In genomic region chr14:70776197-70776596, GRCh38 we compare ENCODE assay signal across 20 cellular contexts. TPM values are rescaled to one million over a fixed set of nuclear protein-coding genes. Genes with fewer than 3 reads are reported as not detected.
DNase-seq lines count a peak whose midpoint lies in the region; ATAC-seq, FAIRE-seq and TF ChIP-seq lines count a peak whose summit lies in the region.
"Had no signal": no experiment of that assay in that cellular context is flagged by ENCODE, and none has a peak within 500 bp of the region (broad histone marks: within the 10 kb centered on the region; RNA-seq: fewer than 3 reads in every experiment).

No MANE protein-coding gene starts in this region.

- H3K4me1 Mint-ChIP-seq in WTC11 (peaks cover 39% of the 10 kb centered on the region), CD14-positive monocyte (peaks cover 14% of the 10 kb centered on the region)
- peaks cover 5% of the 10 kb centered on the region for H3K4me1 Mint-ChIP-seq in activated naive CD4-positive, alpha-beta T cell treated with anti-CD3 and anti-CD28 coated beads for 36 hours (ENCODE audit: low read depth)

- peak; percentile 63 for FAIRE-seq in GM18507 (lab: Jason Lieb, UNC)

- intact Hi-C loops in activated naive CD4-positive, alpha-beta T cell treated with anti-CD3 and anti-CD28 coated beads for 36 hours (cut with micrococcal nuclease), result no loop called here
- intact Hi-C loops in CD14-positive monocyte (cut with micrococcal nuclease), result no loop called here

- DNase-seq in GM18507 (ENCODE audit: extremely low spot score, insufficient read length, low read depth) (peak; percentile 38), WTC11 (ENCODE audit: low spot score) (no peak), ecto neural progenitor cell (ENCODE audit: low spot score) (no peak), CD14-positive monocyte (ENCODE audit: low spot score) (no peak)
- no peak for DNase-seq in activated naive CD4-positive, alpha-beta T cell treated with anti-CD3 and anti-CD28 coated beads for 36 hours
- DNase-seq: activated naive CD8-positive, alpha-beta T cell treated with anti-CD3 and anti-CD28 coated beads, Interleukin-2, amount 10 ng/mL, durations not matched to agents 7 days and 5 days; CD4-positive, CD25-positive, alpha-beta regulatory T cell; DMS53; effector CD4-positive, alpha-beta T cell; erythroblast; foreskin keratinocyte; GF-D8; GOT3; NCI-H2171 treated with DMSO at 0.1 percent for 48 hours; NCI-H69; psoas muscle had no signal

- CTCF ChIA-PET in WTC11 (lab: Charles Lee), result no interaction called here
- CTCF ChIA-PET in activated naive CD4-positive, alpha-beta T cell treated with anti-CD3 and anti-CD28 coated beads for 36 hours (lab: Charles Lee), result no interaction called here

- H3K27me3 Mint-ChIP-seq in WTC11 (ENCODE audit: low read depth) (no peaks in the 10 kb centered on the region), CD14-positive monocyte (ENCODE audit: low read depth in 3 of 3) (peaks cover 1 to 13% (median 1%) of the 10 kb centered on the region in 3 donors)
- no peaks in the 10 kb centered on the region for H3K27me3 Mint-ChIP-seq in activated naive CD4-positive, alpha-beta T cell treated with anti-CD3 and anti-CD28 coated beads for 36 hours (ENCODE audit: low read depth)
- H3K27me3 Mint-ChIP-seq: activated naive CD8-positive, alpha-beta T cell treated with anti-CD3 and anti-CD28 coated beads, Interleukin-2, amount 10 ng/mL, durations not matched to agents 7 days and 5 days; CD4-positive, CD25-positive, alpha-beta regulatory T cell; stimulated activated memory B cell treated with anti-CD40 and anti-IgM and Interleukin-4, amounts not matched to agents 10 μg/mL and 1 μg/mL and 100 μg/mL, for 72 hours had no signal

- POLR2A ChIA-PET in WTC11 (lab: Charles Lee), result no interaction called here

- no peaks in the 10 kb centered on the region for H3K9me3 Mint-ChIP-seq in WTC11
- H3K9me3 Mint-ChIP-seq in activated naive CD4-positive, alpha-beta T cell treated with anti-CD3 and anti-CD28 coated beads for 36 hours, result no peaks in the 10 kb centered on the region
- H3K9me3 Mint-ChIP-seq in CD14-positive monocyte, result no peaks in the 10 kb centered on the region
- H3K9me3 Mint-ChIP-seq: activated naive CD8-positive, alpha-beta T cell treated with anti-CD3 and anti-CD28 coated beads, Interleukin-2, amount 10 ng/mL, durations not matched to agents 7 days and 5 days; activated T-helper 1 cell treated with anti-CD3 and anti-CD28 coated beads, Interleukin-12 subunit alpha, Interleukin-12 subunit beta, Interleukin-2, Interleukin-4 antibody, amounts not matched to agents 30 ng/mL and 10 ng/mL and 1 ng/mL, durations not matched to agents 14 hours and 24 hours and 36 hours; CD4-positive, CD25-positive, alpha-beta regulatory T cell; stimulated activated memory B cell treated with anti-CD40 and anti-IgM and Interleukin-4, amounts not matched to agents 10 μg/mL and 1 μg/mL and 100 μg/mL, for 72 hours had no signal

- TF ChIP-seq CTCF in WTC11 (IDR thresholded peaks at IDR 0.05) (no peak), CD14-positive monocyte (IDR thresholded peaks at IDR 0.05) (no peak)

- peak overlapping the region; percentile 17; the same call in 1 of the 2 replicates for H3K27ac Mint-ChIP-seq in WTC11
- H3K27ac Mint-ChIP-seq in activated naive CD4-positive, alpha-beta T cell treated with anti-CD3 and anti-CD28 coated beads for 36 hours, result no peak overlapping the region
- H3K27ac Mint-ChIP-seq in CD14-positive monocyte, result no peak overlapping the region
- H3K27ac Mint-ChIP-seq: activated naive CD8-positive, alpha-beta T cell treated with anti-CD3 and anti-CD28 coated beads, Interleukin-2, amount 10 ng/mL, durations not matched to agents 7 days and 5 days; activated T-helper 1 cell treated with anti-CD3 and anti-CD28 coated beads, Interleukin-12 subunit alpha, Interleukin-12 subunit beta, Interleukin-2, Interleukin-4 antibody, amounts not matched to agents 30 ng/mL and 10 ng/mL and 1 ng/mL, durations not matched to agents 14 hours and 24 hours and 36 hours; CD4-positive, CD25-positive, alpha-beta regulatory T cell; stimulated activated memory B cell treated with anti-CD40 and anti-IgM and Interleukin-4, amounts not matched to agents 10 μg/mL and 1 μg/mL and 100 μg/mL, for 72 hours had no signal

- H3K36me3 Mint-ChIP-seq in WTC11, result peaks cover 5% of the 10 kb centered on the region
- H3K36me3 Mint-ChIP-seq in activated naive CD4-positive, alpha-beta T cell treated with anti-CD3 and anti-CD28 coated beads for 36 hours (ENCODE audit: low read depth), result peaks cover 1% of the 10 kb centered on the region
- no peaks in the 10 kb centered on the region for H3K36me3 Mint-ChIP-seq in CD14-positive monocyte
- H3K36me3 Mint-ChIP-seq: activated naive CD8-positive, alpha-beta T cell treated with anti-CD3 and anti-CD28 coated beads, Interleukin-2, amount 10 ng/mL, durations not matched to agents 7 days and 5 days; CD4-positive, CD25-positive, alpha-beta regulatory T cell had no signal

- peak; percentile 75 for ATAC-seq in GM19455 (IDR thresholded peaks at IDR 0.05; ENCODE audit: unreplicated experiment)
- ATAC-seq in HG02759 (IDR thresholded peaks at IDR 0.05; ENCODE audit: unreplicated experiment), result peak; percentile 56
- ATAC-seq in WTC11, result no peak
- ATAC-seq: foreskin keratinocyte; psoas muscle; stimulated activated memory B cell treated with anti-CD40 and anti-IgM and Interleukin-4, amounts not matched to agents 10 μg/mL and 1 μg/mL and 100 μg/mL, for 72 hours had no signal

- H3K4me3 Mint-ChIP-seq in WTC11, result no peak overlapping the region
- H3K4me3 Mint-ChIP-seq in activated naive CD4-positive, alpha-beta T cell treated with anti-CD3 and anti-CD28 coated beads for 36 hours, result no peak overlapping the region
- H3K4me3 Mint-ChIP-seq in CD14-positive monocyte, result no peak overlapping the region
- H3K4me3 Mint-ChIP-seq: activated naive CD8-positive, alpha-beta T cell treated with anti-CD3 and anti-CD28 coated beads, Interleukin-2, amount 10 ng/mL, durations not matched to agents 7 days and 5 days; activated T-helper 1 cell treated with anti-CD3 and anti-CD28 coated beads, Interleukin-12 subunit alpha, Interleukin-12 subunit beta, Interleukin-2, Interleukin-4 antibody, amounts not matched to agents 30 ng/mL and 10 ng/mL and 1 ng/mL, durations not matched to agents 14 hours and 24 hours and 36 hours; CD4-positive, CD25-positive, alpha-beta regulatory T cell; stimulated activated memory B cell treated with anti-CD40 and anti-IgM and Interleukin-4, amounts not matched to agents 10 μg/mL and 1 μg/mL and 100 μg/mL, for 72 hours had no signal

TF ChIP-seq in WTC11, 78 proteins besides CTCF, POLR2A, EP300 and RAD21 (continues in another document):
- no peak for TF ChIP-seq ATF3 (CRISPR knock-in tag; conservative IDR thresholded peaks at IDR 0.05)
- no peak for TF ChIP-seq ZSCAN18 (CRISPR knock-in tag; IDR thresholded peaks at IDR 0.05)
- no peak for TF ChIP-seq ZNF425 (CRISPR knock-in tag; conservative IDR thresholded peaks at IDR 0.05)
- TF ChIP-seq ATF6 (CRISPR knock-in tag; IDR thresholded peaks at IDR 0.05), result no peak

RNA-seq across cellular contexts. Expression of gene MAP3K9, which starts 33.1 kb away (rescaled TPM):
- 28.0 to 29.6 TPM (median 29.4 TPM) in 3 replicates for total RNA-seq in WTC11 (2021)
- 1 to 10 TPM; 5.6 to 6.9 TPM for total RNA-seq in activated naive CD4-positive, alpha-beta T cell treated with anti-CD3 and anti-CD28 coated beads for 36 hours
- not detected for polyA plus RNA-seq in CD14-positive monocyte
